Comparison of ENCODE assay signal across 16 cellular contexts in the genomic region with DNA sequence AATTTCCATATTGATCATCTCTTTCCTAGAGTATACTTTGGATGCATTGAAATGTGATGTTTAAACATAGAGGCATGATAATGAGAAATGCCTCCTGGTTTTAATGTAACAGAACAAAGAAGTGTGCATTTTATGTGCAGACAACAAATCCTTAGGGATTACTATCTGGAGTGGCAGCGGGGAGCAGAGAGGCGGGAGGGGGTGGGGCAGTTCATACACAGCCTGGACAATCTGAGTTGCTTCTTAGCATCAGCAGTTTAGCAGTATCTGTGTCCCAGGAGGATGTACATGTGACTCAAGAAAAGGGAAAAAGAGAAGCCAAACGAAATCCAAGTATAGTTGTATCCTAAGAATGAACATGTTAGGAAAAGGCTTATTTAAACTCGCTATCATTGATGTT.
DNase-seq lines count a peak whose midpoint lies in the region; ATAC-seq and TF ChIP-seq lines count a peak whose summit lies in the region.
"Had no signal": no experiment of that assay in that cellular context is flagged by ENCODE, and none has a peak within 500 bp of the region (broad histone marks: within the 10 kb centered on the region; RNA-seq: fewer than 3 reads in every experiment).

No MANE protein-coding gene starts in this region.

- no peak for TF ChIP-seq POLR2A in GM18505 (IDR thresholded peaks at IDR 0.05; ENCODE audit: borderline replicate concordance, extremely low read depth, insufficient read depth, insufficient read length)

- peak; percentile 78 for DNase-seq in NCI-H2107 treated with DMSO at 0.1 percent for 48 hours (lab: John Stamatoyannopoulos, UW; ENCODE audit: unreplicated experiment)
- DNase-seq in NCI-H2107 (lab: John Stamatoyannopoulos, UW) = no peak
- DNase-seq in NCI-H526 treated with DMSO at 0.1 percent for 48 hours (lab: John Stamatoyannopoulos, UW) = peak; percentile 66
- DNase-seq in cardiac septum (ENCODE audit: low spot score) = peak; percentile 65
- peak; percentile 39 for DNase-seq in retina
- DNase-seq in NAMALWA (ENCODE audit: low spot score) = no peak
- DNase-seq: activated naive CD4-positive, alpha-beta T cell treated with anti-CD3 and anti-CD28 coated beads, Interleukin-2, amount 50 U/mL, for 16 hours; immature natural killer cell; mammary epithelial cell; NCI-H1105; NCI-H510A; SW 1271; upper lobe of right lung had no signal

- no peak for ATAC-seq in GM18907 (IDR thresholded peaks at IDR 0.05; ENCODE audit: unreplicated experiment)
- no peak for ATAC-seq in GM18505 (IDR thresholded peaks at IDR 0.05; ENCODE audit: unreplicated experiment)
- ATAC-seq: Panc1, upper lobe of right lung had no signal

- intact Hi-C loops in cardiac septum (cut with DNase I) = no loop called here

Comparison
In these comparisons a context has a peak if more than half of its experiments do, and no peak if none do; other contexts are left out.
1. DNase-seq: peak in NCI-H2107 treated with DMSO at 0.1 percent for 48 hours (single experiment), NCI-H526 treated with DMSO at 0.1 percent for 48 hours (single experiment), cardiac septum (single experiment) and retina (single experiment); none in NCI-H2107 (single experiment) and NAMALWA (single experiment).